ENCODE assay signal across 9 cellular contexts in the genomic region with DNA sequence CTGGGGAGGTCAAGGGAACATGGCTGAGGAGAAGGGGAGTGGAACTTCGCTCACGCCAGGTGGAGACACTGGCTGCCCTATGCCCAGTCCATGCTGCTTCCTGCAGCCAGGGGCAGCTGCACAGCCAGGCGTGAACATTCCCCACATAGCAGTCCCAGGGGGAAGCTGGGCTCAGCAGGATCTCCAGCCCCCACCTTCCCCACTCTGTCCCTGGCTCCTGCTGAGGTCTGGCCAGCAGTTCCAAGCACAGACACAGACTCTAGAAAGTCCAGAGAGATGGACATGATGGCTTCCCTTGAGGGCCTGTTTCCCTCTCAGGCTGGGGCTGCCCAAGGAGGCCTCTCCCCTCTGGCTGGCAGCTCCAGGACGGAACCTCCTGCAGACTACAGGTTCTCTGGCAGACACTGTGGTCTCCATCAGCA. TPM values are rescaled to one million over a fixed set of nuclear protein-coding genes. Genes with fewer than 3 reads are reported as not detected.
DNase-seq lines count a peak whose midpoint lies in the region; ATAC-seq and TF ChIP-seq lines count a peak whose summit lies in the region.
"Had no signal": no experiment of that assay in that cellular context is flagged by ENCODE, and none has a peak within 500 bp of the region (broad histone marks: within the 10 kb centered on the region; RNA-seq: fewer than 3 reads in every experiment).

No MANE protein-coding gene starts in this region.

- no peaks in the 10 kb centered on the region for H3K36me3 Mint-ChIP-seq in stimulated activated effector memory CD8-positive, alpha-beta T cell treated with anti-CD3 and anti-CD28 coated beads, Interleukin-12 subunit alpha, Interleukin-12 subunit beta, amount 100 ng/mL, for 72 hours
- no peaks in the 10 kb centered on the region for H3K36me3 Mint-ChIP-seq in activated naive CD4-positive, alpha-beta T cell treated with anti-CD3 and anti-CD28 coated beads, Interleukin-2, amount 50 U/mL, for 72 hours

- H3K36me3 ChIP-seq in mammary epithelial cell (ENCODE audit: insufficient read depth, low read length), result peaks cover 3% of the 10 kb centered on the region
- peaks cover 2% of the 10 kb centered on the region for H3K36me3 ChIP-seq in kidney epithelial cell (ENCODE audit: control insufficient read depth, insufficient read depth, low read length)

- H4K20me1 ChIP-seq in mammary epithelial cell (ENCODE audit: insufficient read depth, low read length), result peaks cover 3% of the 10 kb centered on the region

- ATAC-seq in stimulated activated effector memory CD8-positive, alpha-beta T cell treated with anti-CD3 and anti-CD28 coated beads, Interleukin-12 subunit alpha, Interleukin-12 subunit beta, amount 100 ng/mL, for 72 hours, result peak; percentile 20
- ATAC-seq in activated naive CD4-positive, alpha-beta T cell treated with anti-CD3 and anti-CD28 coated beads, Interleukin-2, amount 50 U/mL, for 72 hours, result no peak
- no peak for ATAC-seq in GM21786 (IDR thresholded peaks at IDR 0.05; ENCODE audit: unreplicated experiment)

- TF ChIP-seq CTCF in mammary epithelial cell (conservative IDR thresholded peaks at IDR 0.05 in 1 of 2, IDR thresholded peaks at IDR 0.05 in 1 of 2; ENCODE audit: extremely low read depth in 1 of 2, insufficient read depth in 1 of 2, low read depth in 1 of 2, low read length in 2 of 2) (peak in 1 of 2 donors; percentile 12), kidney epithelial cell (IDR thresholded peaks at IDR 0.05; ENCODE audit: insufficient read depth, low read length, poor library complexity, severe bottlenecking) (peak; percentile 70)

- H3K27ac Mint-ChIP-seq in stimulated activated effector memory CD8-positive, alpha-beta T cell treated with anti-CD3 and anti-CD28 coated beads, Interleukin-12 subunit alpha, Interleukin-12 subunit beta, amount 100 ng/mL, for 72 hours, result no peak overlapping the region
- no peak overlapping the region for H3K27ac Mint-ChIP-seq in activated naive CD4-positive, alpha-beta T cell treated with anti-CD3 and anti-CD28 coated beads, Interleukin-2, amount 50 U/mL, for 72 hours

- H3K9me3 ChIP-seq in mammary epithelial cell (replicated peaks; ENCODE audit: insufficient read depth, low read length), result no peaks in the 10 kb centered on the region

- peak overlapping the region; percentile 41 for H3K9ac ChIP-seq in mammary epithelial cell (ENCODE audit: insufficient read depth, low read length)

- peaks cover 92% of the 10 kb centered on the region for H3K79me2 ChIP-seq in mammary epithelial cell (ENCODE audit: insufficient read depth, low read length)

- DNase-seq in HK-2 (ENCODE audit: unreplicated experiment) (peak; percentile 73), mammary epithelial cell (no peak), kidney epithelial cell (ENCODE audit: low read depth) (peak; percentile 77)
- no peak for DNase-seq in stimulated activated effector memory CD8-positive, alpha-beta T cell treated with anti-CD3 and anti-CD28 coated beads, Interleukin-12 subunit alpha, Interleukin-12 subunit beta, amount 100 ng/mL, for 72 hours (ENCODE audit: low spot score in 2 of 2)
- no peak for DNase-seq in activated naive CD4-positive, alpha-beta T cell treated with anti-CD3 and anti-CD28 coated beads, Interleukin-2, amount 50 U/mL, for 72 hours (ENCODE audit: low spot score in 2 of 2)
- no peak for DNase-seq in stimulated activated CD4-positive, alpha-beta T cell treated with anti-CD3 and anti-CD28 coated beads, Interleukin-1b, Interleukin-23, amount 100 ng/mL, for 48 hours
- DNase-seq in activated CD8-positive, alpha-beta memory T cell treated with anti-CD3 and anti-CD28 coated beads for 24 hours, result no peak
- DNase-seq: activated CD4-positive, alpha-beta T cell treated with anti-CD3 and anti-CD28 coated beads for 4 hours had no signal

- peaks cover 7% of the 10 kb centered on the region for H3K4me1 Mint-ChIP-seq in stimulated activated effector memory CD8-positive, alpha-beta T cell treated with anti-CD3 and anti-CD28 coated beads, Interleukin-12 subunit alpha, Interleukin-12 subunit beta, amount 100 ng/mL, for 72 hours

- dilution Hi-C loops in mammary epithelial cell (cut with HindIII; ENCODE audit: low sequenced_read_pairs), result no loop called here

- H3K4me3 Mint-ChIP-seq in stimulated activated effector memory CD8-positive, alpha-beta T cell treated with anti-CD3 and anti-CD28 coated beads, Interleukin-12 subunit alpha, Interleukin-12 subunit beta, amount 100 ng/mL, for 72 hours, result no peak overlapping the region

- peaks cover 61% of the 10 kb centered on the region for H3K4me1 ChIP-seq in mammary epithelial cell (ENCODE audit: insufficient read depth, low read length)

- no TSS peak for BruUV-seq in mammary epithelial cell (replicated peaks; lab: Mats Ljungman, UMichigan)

- H3K4me2 ChIP-seq in mammary epithelial cell (ENCODE audit: insufficient read depth, low read depth, low read length), result no peak overlapping the region

- no peaks in the 10 kb centered on the region for H3K9me3 Mint-ChIP-seq in stimulated activated effector memory CD8-positive, alpha-beta T cell treated with anti-CD3 and anti-CD28 coated beads, Interleukin-12 subunit alpha, Interleukin-12 subunit beta, amount 100 ng/mL, for 72 hours
- H3K9me3 Mint-ChIP-seq in activated naive CD4-positive, alpha-beta T cell treated with anti-CD3 and anti-CD28 coated beads, Interleukin-2, amount 50 U/mL, for 72 hours, result no peaks in the 10 kb centered on the region

- WGBS in mammary epithelial cell (ENCODE audit: low coverage, missing lambda C conversion rate), result 55% methylated on average over 4 of the region's 4 CpGs

- intact Hi-C loops in mammary epithelial cell (cut with micrococcal nuclease), result no loop called here

- in situ Hi-C loops in mammary epithelial cell (cut with MboI; ENCODE audit: low sequenced_read_pairs in 2 of 2), result no loop called here

- H3K27me3 ChIP-seq in mammary epithelial cell (ENCODE audit: insufficient read depth, low read length) (no peaks in the 10 kb centered on the region), kidney epithelial cell (ENCODE audit: control insufficient read depth, insufficient read depth, low read length) (no peaks in the 10 kb centered on the region)

- CTCF ChIA-PET in mammary epithelial cell (lab: Charles Lee; ENCODE audit: low non-redundant PET), result no interaction called here

- no peak overlapping the region for H2AFZ ChIP-seq in mammary epithelial cell (ENCODE audit: low read depth, low read length)

- H3K4me3 ChIP-seq in mammary epithelial cell (replicated peaks in 1 of 3; ENCODE audit: insufficient read depth in 1 of 3, low read depth in 2 of 3, low read length in 3 of 3) (no peak overlapping the region), kidney epithelial cell (ENCODE audit: low read depth, low read length) (no peak overlapping the region)

- H3K27ac ChIP-seq in mammary epithelial cell (ENCODE audit: insufficient read depth, low read depth, low read length), result peak overlapping the region; percentile 37

RNA-seq across cellular contexts. Expression of gene JUP, which starts 9.3 kb away (rescaled TPM):
- total RNA-seq in mammary epithelial cell, result 100 to 1,000 TPM; 444 to 578 TPM
- polyA plus RNA-seq in mammary epithelial cell, result 223 TPM
- 582 TPM for polyA minus RNA-seq in mammary epithelial cell
- total RNA-seq in kidney epithelial cell, result 749 and 895 TPM in 2 replicates
- total RNA-seq in activated naive CD4-positive, alpha-beta T cell treated with anti-CD3 and anti-CD28 coated beads, Interleukin-2, amount 50 U/mL, for 72 hours, result under 1 TPM; 0.39 to 0.72 TPM

RNA-seq across cellular contexts. Expression of gene P3H4, which starts 34.6 kb away (rescaled TPM):
- total RNA-seq in mammary epithelial cell (10 to 100 TPM; 30.5 to 42.3 TPM), kidney epithelial cell (50.5 and 58.4 TPM in 2 replicates)
- 32.7 TPM for polyA plus RNA-seq in mammary epithelial cell
- polyA minus RNA-seq in mammary epithelial cell, result 6.2 TPM
- total RNA-seq in activated naive CD4-positive, alpha-beta T cell treated with anti-CD3 and anti-CD28 coated beads, Interleukin-2, amount 50 U/mL, for 72 hours, result 1 to 10 TPM; 1.1 to 1.8 TPM

RNA-seq across cellular contexts. Expression of gene FKBP10, which starts 35.6 kb away (rescaled TPM):
- 100 to 1,000 TPM; 131 to 137 TPM for total RNA-seq in mammary epithelial cell
- 99.6 TPM for polyA plus RNA-seq in mammary epithelial cell
- polyA minus RNA-seq in mammary epithelial cell, result 46.0 TPM
- total RNA-seq in kidney epithelial cell, result 152 and 157 TPM in 2 replicates
- total RNA-seq in activated naive CD4-positive, alpha-beta T cell treated with anti-CD3 and anti-CD28 coated beads, Interleukin-2, amount 50 U/mL, for 72 hours, result under 1 TPM in 1 of 2 donors, not detected in 1; 0.47 TPM

RNA-seq across cellular contexts. Expression of gene HAP1, which starts 42.7 kb away (rescaled TPM):
- total RNA-seq in mammary epithelial cell (1 to 10 TPM; 2.2 to 3.7 TPM), kidney epithelial cell (0.96 and 1.6 TPM in 2 replicates)
- 0.70 TPM for polyA plus RNA-seq in mammary epithelial cell
- polyA minus RNA-seq in mammary epithelial cell, result 0.72 TPM
- not detected for total RNA-seq in activated naive CD4-positive, alpha-beta T cell treated with anti-CD3 and anti-CD28 coated beads, Interleukin-2, amount 50 U/mL, for 72 hours

RNA-seq across cellular contexts. Expression of gene NT5C3B, which starts 58.9 kb away (rescaled TPM):
- total RNA-seq in mammary epithelial cell, result 10 to 100 TPM; 40.5 to 55.2 TPM
- 55.0 TPM for polyA plus RNA-seq in mammary epithelial cell
- polyA minus RNA-seq in mammary epithelial cell, result 46.8 TPM
- 60.2 and 61.5 TPM in 2 replicates for total RNA-seq in kidney epithelial cell
- total RNA-seq in activated naive CD4-positive, alpha-beta T cell treated with anti-CD3 and anti-CD28 coated beads, Interleukin-2, amount 50 U/mL, for 72 hours, result 10 to 100 TPM; 52.4 to 62.1 TPM

Comparison
In these comparisons a context has a peak if more than half of its experiments do, and no peak if none do; other contexts are left out.
1. DNase-seq: peak in HK-2 (single experiment) and kidney epithelial cell (single experiment); none in mammary epithelial cell (single experiment), stimulated activated effector memory CD8-positive, alpha-beta T cell treated with anti-CD3 and anti-CD28 coated beads, Interleukin-12 subunit alpha, Interleukin-12 subunit beta, amount 100 ng/mL, for 72 hours (0 of 2), activated naive CD4-positive, alpha-beta T cell treated with anti-CD3 and anti-CD28 coated beads, Interleukin-2, amount 50 U/mL, for 72 hours (0 of 2), stimulated activated CD4-positive, alpha-beta T cell treated with anti-CD3 and anti-CD28 coated beads, Interleukin-1b, Interleukin-23, amount 100 ng/mL, for 48 hours (single experiment) and activated CD8-positive, alpha-beta memory T cell treated with anti-CD3 and anti-CD28 coated beads for 24 hours (single experiment).
2. RNA of gene JUP, which starts 9.3 kb away (total RNA-seq): 749 to 895 TPM in kidney epithelial cell and 444 to 578 TPM in mammary epithelial cell; 0.39 to 0.72 TPM in activated naive CD4-positive, alpha-beta T cell treated with anti-CD3 and anti-CD28 coated beads, Interleukin-2, amount 50 U/mL, for 72 hours; every median in the first group is over 100 times any median in the second.
3. RNA of gene P3H4, which starts 34.6 kb away (total RNA-seq): 50.5 to 58.4 TPM in kidney epithelial cell and 30.5 to 42.3 TPM in mammary epithelial cell; 1.1 to 1.8 TPM in activated naive CD4-positive, alpha-beta T cell treated with anti-CD3 and anti-CD28 coated beads, Interleukin-2, amount 50 U/mL, for 72 hours; every median in the first group is over 10 times any median in the second.
4. RNA of gene FKBP10, which starts 35.6 kb away (total RNA-seq): 152 to 157 TPM in kidney epithelial cell and 131 to 137 TPM in mammary epithelial cell; 0.47 TPM in activated naive CD4-positive, alpha-beta T cell treated with anti-CD3 and anti-CD28 coated beads, Interleukin-2, amount 50 U/mL, for 72 hours; every median in the first group is over 10 times any median in the second.